Comparison of ENCODE assay signal across 14 cellular contexts in the genomic region with DNA sequence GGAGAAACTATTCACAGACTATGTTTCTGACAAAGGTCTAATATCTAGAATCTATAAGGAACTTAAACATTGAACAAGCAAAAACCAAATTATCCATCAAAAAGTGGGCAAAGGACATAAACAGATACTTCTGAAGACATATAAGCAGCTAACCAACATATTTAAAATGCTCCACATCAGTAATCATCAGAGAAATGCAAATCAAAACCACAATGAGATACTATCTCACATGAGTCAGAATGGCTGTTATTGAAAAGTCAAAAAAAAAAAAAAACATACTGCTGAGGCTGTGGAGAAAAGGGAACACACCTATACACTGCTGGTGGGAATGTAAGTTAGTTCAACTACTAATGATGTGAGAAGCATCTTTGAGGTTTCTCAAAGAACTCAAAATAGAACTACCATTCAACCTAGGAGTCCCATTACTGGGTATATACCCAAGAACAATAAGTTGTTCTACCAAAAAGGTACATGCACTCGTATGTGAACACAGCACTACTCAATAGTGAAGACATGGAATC.
A peak's percentile ranks its signal among the peaks of the same experiment; 100 is the strongest.
DNase-seq lines count a peak whose midpoint lies in the region; ATAC-seq and TF ChIP-seq lines count a peak whose summit lies in the region.
"Had no signal": no experiment of that assay in that cellular context is flagged by ENCODE, and none has a peak within 500 bp of the region (broad histone marks: within the 10 kb centered on the region; RNA-seq: fewer than 3 reads in every experiment).

No MANE protein-coding gene starts in this region.

- in situ Hi-C loops in astrocyte of the cerebellum (cut with HindIII; ENCODE audit: low sequenced_read_pairs), result no loop called here

- H3K4me3 ChIP-seq in astrocyte of the cerebellum (ENCODE audit: low read depth, low read length) (no peak overlapping the region), skeletal muscle satellite cell (ENCODE audit: low read length) (peak overlapping the region; percentile 11), aorta (ENCODE audit: low read length in 2 of 2) (no peak overlapping the region)
- H3K4me3 ChIP-seq: adrenal gland, lung, SJSA1 had no signal

- H3K9me3 ChIP-seq in skeletal muscle satellite cell (replicated peaks; ENCODE audit: low read length) (no peaks in the 10 kb centered on the region), aorta (ENCODE audit: control insufficient read depth, low read length) (no peaks in the 10 kb centered on the region)
- H3K9me3 ChIP-seq: adrenal gland, SJSA1 had no signal

- TF ChIP-seq CTCF in astrocyte of the cerebellum (IDR thresholded peaks at IDR 0.05; ENCODE audit: low read depth, low read length, missing control alignments), result no peak

- no peaks in the 10 kb centered on the region for H3K36me3 ChIP-seq in skeletal muscle satellite cell (ENCODE audit: insufficient read depth, low read length)
- no peaks in the 10 kb centered on the region for H3K36me3 ChIP-seq in aorta (ENCODE audit: control insufficient read depth in 1 of 2, insufficient read depth in 2 of 2, low read length in 1 of 2)
- H3K36me3 ChIP-seq: adrenal gland, SJSA1 had no signal

- peak; percentile 41 for DNase-seq in astrocyte of the cerebellum (ENCODE audit: low read depth)
- no peak for DNase-seq in aorta
- DNase-seq in NCI-H2196 (lab: John Stamatoyannopoulos, UW; ENCODE audit: unreplicated experiment), result no peak
- DNase-seq: activated CD4-positive, alpha-beta T cell treated with anti-CD3 and anti-CD28 coated beads, Interleukin-2, amount 50 U/mL, for 1 hour; adrenal gland; foreskin melanocyte; NCI-H2081; right cardiac atrium had no signal

- ATAC-seq in GM19035 (IDR thresholded peaks at IDR 0.05; ENCODE audit: unreplicated experiment) (peak; percentile 62), HG03457 (IDR thresholded peaks at IDR 0.05; ENCODE audit: unreplicated experiment) (peak; percentile 67), aorta (ENCODE audit: low FRiP score) (no peak), GM21526 (IDR thresholded peaks at IDR 0.05; ENCODE audit: low FRiP score, unreplicated experiment) (no peak)
- ATAC-seq: right cardiac atrium had no signal

- intact Hi-C loops in aorta (cut with DNase I), result no loop called here

- no peak overlapping the region for H3K27ac ChIP-seq in aorta (ENCODE audit: low read depth in 1 of 2, low read length in 2 of 2)
- H3K27ac ChIP-seq: adrenal gland, SJSA1 had no signal

- no peaks in the 10 kb centered on the region for H3K27me3 ChIP-seq in skeletal muscle satellite cell (ENCODE audit: control insufficient read depth, insufficient read depth, low read length)
- no peaks in the 10 kb centered on the region for H3K27me3 ChIP-seq in aorta (ENCODE audit: control insufficient read depth in 1 of 2, insufficient read depth in 2 of 2, low read length in 1 of 2)
- H3K27me3 ChIP-seq: adrenal gland, SJSA1 had no signal

- no peak overlapping the region for H3K9ac ChIP-seq in skeletal muscle satellite cell (ENCODE audit: low read depth, low read length)

- H3K4me2 ChIP-seq in skeletal muscle satellite cell (ENCODE audit: low read length), result peak overlapping the region; percentile 47

- WGBS in aorta, 2 donors, result 91 to 96% methylated on average over 1 of the region's 1 CpG

- H3K4me1 ChIP-seq in skeletal muscle satellite cell (ENCODE audit: control insufficient read depth, insufficient read depth, low read length) (peaks cover 11% of the 10 kb centered on the region), aorta (ENCODE audit: control insufficient read depth in 1 of 2, insufficient read depth in 2 of 2, low read length in 2 of 2) (no peaks in the 10 kb centered on the region)
- H3K4me1 ChIP-seq: adrenal gland had no signal

Comparison
In these comparisons a context has a peak if more than half of its experiments do, and no peak if none do; other contexts are left out.
1. ATAC-seq: peak in GM19035 (single experiment) and HG03457 (single experiment); none in aorta (single experiment) and GM21526 (single experiment).